In genomic region chr10:6578221-6579192, GRCh38 we compare ENCODE assay signal across 9 cellular contexts. TPM values are rescaled to one million over a fixed set of nuclear protein-coding genes. Genes with fewer than 3 reads are reported as not detected.
A peak's percentile ranks its signal among the peaks of the same experiment; 100 is the strongest.
DNase-seq lines count a peak whose midpoint lies in the region; TF ChIP-seq lines count a peak whose summit lies in the region.
"Had no signal": no experiment of that assay in that cellular context is flagged by ENCODE, and none has a peak within 500 bp of the region (broad histone marks: within the 10 kb centered on the region; RNA-seq: fewer than 3 reads in every experiment).

No MANE protein-coding gene starts in this region.

- no peak for TF ChIP-seq POLR2A in suprapubic skin (IDR thresholded peaks at IDR 0.05)

- TF ChIP-seq EP300 in suprapubic skin (IDR thresholded peaks at IDR 0.05), result no peak

- H3K36me3 ChIP-seq in iPS-15b (ENCODE audit: control insufficient read depth, insufficient read depth, low read length) (peaks cover 7% of the 10 kb centered on the region), suprapubic skin (no peaks in the 10 kb centered on the region), MG63 (no peaks in the 10 kb centered on the region)

- intact Hi-C loops in activated T-helper 1 cell treated with anti-CD3 and anti-CD28 coated beads, Interleukin-12 subunit alpha, Interleukin-12 subunit beta, Interleukin-2, Interleukin-4 antibody, amounts not matched to agents 30 ng/mL and 10 ng/mL and 1 ng/mL, durations not matched to agents 14 hours and 24 hours and 36 hours (cut with micrococcal nuclease), result loop anchor here (1.0 to 5.0 kb wide), 10 partner anchors 14 to 376 kb away; partner anchors contain the start of gene PFKFB3

- peak overlapping the region; percentile 92 for H3K4me3 Mint-ChIP-seq in activated T-helper 1 cell treated with anti-CD3 and anti-CD28 coated beads, Interleukin-12 subunit alpha, Interleukin-12 subunit beta, Interleukin-2, Interleukin-4 antibody, amounts not matched to agents 30 ng/mL and 10 ng/mL and 1 ng/mL, durations not matched to agents 14 hours and 24 hours and 36 hours

- peaks cover 3% of the 10 kb centered on the region for H3K4me1 ChIP-seq in iPS-15b (ENCODE audit: control insufficient read depth, insufficient read depth, low read length)
- H3K4me1 ChIP-seq in suprapubic skin, result peaks cover 8% of the 10 kb centered on the region

- H3K27me3 ChIP-seq in iPS-15b (ENCODE audit: control insufficient read depth, insufficient read depth, low read length), result peaks cover 15% of the 10 kb centered on the region
- H3K27me3 ChIP-seq in suprapubic skin, result peaks cover 53% of the 10 kb centered on the region
- peaks cover 38% of the 10 kb centered on the region for H3K27me3 ChIP-seq in MG63

- peaks cover 43% of the 10 kb centered on the region for H3K36me3 Mint-ChIP-seq in activated T-helper 1 cell treated with anti-CD3 and anti-CD28 coated beads, Interleukin-12 subunit alpha, Interleukin-12 subunit beta, Interleukin-2, Interleukin-4 antibody, amounts not matched to agents 30 ng/mL and 10 ng/mL and 1 ng/mL, durations not matched to agents 14 hours and 24 hours and 36 hours (ENCODE audit: low read depth)

- H3K9ac ChIP-seq in iPS-15b (ENCODE audit: low read depth, low read length), result peak overlapping the region; percentile 41

- no peak overlapping the region for H3K27ac ChIP-seq in suprapubic skin

- no peak for TF ChIP-seq CTCF in suprapubic skin (IDR thresholded peaks at IDR 0.05)

- peak; percentile 47 for DNase-seq in activated CD4-positive, alpha-beta T cell treated with anti-CD3 and anti-CD28 coated beads for 48 hours
- no peak for DNase-seq in activated CD4-positive, alpha-beta T cell treated with anti-CD3 and anti-CD28 coated beads, Interleukin-2, amount 50 U/mL, for 48 hours
- no peak for DNase-seq in activated T-helper 1 cell treated with anti-CD3 and anti-CD28 coated beads, Interleukin-12 subunit alpha, Interleukin-12 subunit beta, Interleukin-2, Interleukin-4 antibody, amounts not matched to agents 30 ng/mL and 10 ng/mL and 1 ng/mL, durations not matched to agents 14 hours and 24 hours and 36 hours (ENCODE audit: low spot score)
- DNase-seq in suprapubic skin (ENCODE audit: low spot score in 2 of 2) (no peak), DMS79 (lab: John Stamatoyannopoulos, UW) (no peak), GM03348 (ENCODE audit: low spot score) (no peak), MG63 (no peak)
- DNase-seq: activated CD4-positive, CD25-positive, alpha-beta regulatory T cell treated with anti-CD3 and anti-CD28 coated beads, Interleukin-2, amount 50 U/mL, for 72 hours had no signal

- 70% methylated on average over 21 of the region's 21 CpGs for WGBS in suprapubic skin

- peaks cover 76% of the 10 kb centered on the region for H3K4me1 Mint-ChIP-seq in activated T-helper 1 cell treated with anti-CD3 and anti-CD28 coated beads, Interleukin-12 subunit alpha, Interleukin-12 subunit beta, Interleukin-2, Interleukin-4 antibody, amounts not matched to agents 30 ng/mL and 10 ng/mL and 1 ng/mL, durations not matched to agents 14 hours and 24 hours and 36 hours (ENCODE audit: low read depth)

- no peaks in the 10 kb centered on the region for H3K27me3 Mint-ChIP-seq in activated T-helper 1 cell treated with anti-CD3 and anti-CD28 coated beads, Interleukin-12 subunit alpha, Interleukin-12 subunit beta, Interleukin-2, Interleukin-4 antibody, amounts not matched to agents 30 ng/mL and 10 ng/mL and 1 ng/mL, durations not matched to agents 14 hours and 24 hours and 36 hours (ENCODE audit: insufficient read depth)

- H3K9me3 Mint-ChIP-seq in activated T-helper 1 cell treated with anti-CD3 and anti-CD28 coated beads, Interleukin-12 subunit alpha, Interleukin-12 subunit beta, Interleukin-2, Interleukin-4 antibody, amounts not matched to agents 30 ng/mL and 10 ng/mL and 1 ng/mL, durations not matched to agents 14 hours and 24 hours and 36 hours, result no peaks in the 10 kb centered on the region

- H3K9me3 ChIP-seq in iPS-15b (ENCODE audit: control insufficient read depth, insufficient read depth, low read length) (no peaks in the 10 kb centered on the region), suprapubic skin (no peaks in the 10 kb centered on the region), MG63 (no peaks in the 10 kb centered on the region)

- H3K27ac Mint-ChIP-seq in activated T-helper 1 cell treated with anti-CD3 and anti-CD28 coated beads, Interleukin-12 subunit alpha, Interleukin-12 subunit beta, Interleukin-2, Interleukin-4 antibody, amounts not matched to agents 30 ng/mL and 10 ng/mL and 1 ng/mL, durations not matched to agents 14 hours and 24 hours and 36 hours, result peak overlapping the region; percentile 93

- peak overlapping the region; percentile 70 for H3K4me3 ChIP-seq in iPS-15b (ENCODE audit: low read depth, low read length)
- H3K4me3 ChIP-seq in suprapubic skin, result peak overlapping the region; percentile 50
- H3K4me3 ChIP-seq in MG63, result no peak overlapping the region

RNA-seq across cellular contexts. Expression of gene PRKCQ, which starts 1.6 kb away (rescaled TPM):
- total RNA-seq in activated T-helper 1 cell treated with anti-CD3 and anti-CD28 coated beads, Interleukin-12 subunit alpha, Interleukin-12 subunit beta, Interleukin-2, Interleukin-4 antibody, amounts not matched to agents 30 ng/mL and 10 ng/mL and 1 ng/mL, durations not matched to agents 14 hours and 24 hours and 36 hours, result 45.9 and 50.4 TPM in 2 replicates
- total RNA-seq in suprapubic skin, result 1 to 10 TPM in 1 of 4 donors, under 1 TPM in 1, not detected in 2; 0.51 to 1.0 TPM
- 0.05 and 0.16 TPM in 2 replicates for total RNA-seq in MG63 (2014; rRNA removed; shearing (Covaris generic); ENCODE audit: low replicate concordance)

Comparison
In these comparisons a context has a peak if more than half of its experiments do, and no peak if none do; other contexts are left out.
1. RNA of gene PRKCQ, which starts 1.6 kb away (total RNA-seq): 45.9 to 50.4 TPM in activated T-helper 1 cell treated with anti-CD3 and anti-CD28 coated beads, Interleukin-12 subunit alpha, Interleukin-12 subunit beta, Interleukin-2, Interleukin-4 antibody, amounts not matched to agents 30 ng/mL and 10 ng/mL and 1 ng/mL, durations not matched to agents 14 hours and 24 hours and 36 hours; 0.51 to 1.0 TPM in suprapubic skin and 0.05 to 0.16 TPM in MG63; every median in the first group is over 10 times any median in the second.